22 cellular contexts compared by ENCODE assay signal in genomic region chr7:45044333-45044732, GRCh38. TPM values are rescaled to one million over a fixed set of nuclear protein-coding genes. Genes with fewer than 3 reads are reported as not detected.
DNase-seq lines count a peak whose midpoint lies in the region; ATAC-seq, FAIRE-seq and TF ChIP-seq lines count a peak whose summit lies in the region.
"Had no signal": no experiment of that assay in that cellular context is flagged by ENCODE, and none has a peak within 500 bp of the region (broad histone marks: within the 10 kb centered on the region; RNA-seq: fewer than 3 reads in every experiment).

No MANE protein-coding gene starts in this region.

- H4K20me1 ChIP-seq in smooth muscle cell (ENCODE audit: low read depth) = peaks cover 12% of the 10 kb centered on the region

- DNase-seq in activated CD8-positive, alpha-beta T cell treated with anti-CD3 and anti-CD28 coated beads for 36 hours = no peak
- no peak for DNase-seq in activated CD8-positive, alpha-beta T cell treated with anti-CD3 and anti-CD28 coated beads, Interleukin-2, amount 10 ng/mL, durations not matched to agents 7 days and 5 days
- no peak for DNase-seq in CD8-positive, alpha-beta T cell
- DNase-seq in smooth muscle cell (lab: John Stamatoyannopoulos, UW; ENCODE audit: unreplicated experiment) (no peak), RCC 7860 (ENCODE audit: low spot score) (no peak), HCEC 1CT (no peak)
- DNase-seq: 8988T, COR-L47, GF-D8, Karpas-422, MM.1S, NCI-H1105, NCI-H1694 treated with DMSO at 0.1 percent for 48 hours, NCI-H2107, NCI-H2227 treated with DMSO at 0.1 percent for 48 hours, NCI-H524 had no signal

- H3K4me1 Mint-ChIP-seq in activated CD8-positive, alpha-beta T cell treated with anti-CD3 and anti-CD28 coated beads for 36 hours (ENCODE audit: low read depth) = peaks cover 42% of the 10 kb centered on the region
- peaks cover 6% of the 10 kb centered on the region for H3K4me1 Mint-ChIP-seq in activated CD8-positive, alpha-beta T cell treated with anti-CD3 and anti-CD28 coated beads, Interleukin-2, amount 10 ng/mL, durations not matched to agents 7 days and 5 days (ENCODE audit: low read depth)
- peaks cover 49% of the 10 kb centered on the region for H3K4me1 Mint-ChIP-seq in CD8-positive, alpha-beta T cell (ENCODE audit: low read depth)
- peaks cover 29% of the 10 kb centered on the region for H3K4me1 Mint-ChIP-seq in dendritic cell treated with granulocyte-macrophage colony-stimulating factor and Interleukin-4, amounts not matched to agents 40 ng/mL and 50 ng/mL, for 4 days (ENCODE audit: low read depth)

- POLR2A ChIA-PET in activated CD8-positive, alpha-beta T cell treated with anti-CD3 and anti-CD28 coated beads for 36 hours (lab: Charles Lee) = no interaction called here
- POLR2A ChIA-PET in activated CD8-positive, alpha-beta T cell treated with anti-CD3 and anti-CD28 coated beads, Interleukin-2, amount 10 ng/mL, durations not matched to agents 7 days and 5 days (lab: Charles Lee) = no interaction called here
- POLR2A ChIA-PET in CD8-positive, alpha-beta T cell (lab: Charles Lee) = interaction anchor here (1.2 kb wide), 1 partner anchor 65 kb away, joined by 4 read pairs; no protein-coding TSS in a partner anchor

- peaks cover 49% of the 10 kb centered on the region for H3K36me3 Mint-ChIP-seq in activated CD8-positive, alpha-beta T cell treated with anti-CD3 and anti-CD28 coated beads for 36 hours (ENCODE audit: low read depth)
- peaks cover 72% of the 10 kb centered on the region for H3K36me3 Mint-ChIP-seq in activated CD8-positive, alpha-beta T cell treated with anti-CD3 and anti-CD28 coated beads, Interleukin-2, amount 10 ng/mL, durations not matched to agents 7 days and 5 days (ENCODE audit: low read depth)
- peaks cover 85% of the 10 kb centered on the region for H3K36me3 Mint-ChIP-seq in CD8-positive, alpha-beta T cell
- peaks cover 89% of the 10 kb centered on the region for H3K36me3 Mint-ChIP-seq in dendritic cell treated with granulocyte-macrophage colony-stimulating factor and Interleukin-4, amounts not matched to agents 40 ng/mL and 50 ng/mL, for 4 days (ENCODE audit: low read depth)

- H3K9ac ChIP-seq in smooth muscle cell (ENCODE audit: low read depth) = no peak overlapping the region

- no peaks in the 10 kb centered on the region for H3F3A ChIP-seq in smooth muscle cell (ENCODE audit: low read depth)

- H3K79me2 ChIP-seq in smooth muscle cell (ENCODE audit: low read depth) = peaks cover 5% of the 10 kb centered on the region

- no peak overlapping the region for H2AFZ ChIP-seq in smooth muscle cell (ENCODE audit: low read depth)

- no peak for ATAC-seq in activated CD8-positive, alpha-beta T cell treated with anti-CD3 and anti-CD28 coated beads for 36 hours
- no peak for ATAC-seq in activated CD8-positive, alpha-beta T cell treated with anti-CD3 and anti-CD28 coated beads, Interleukin-2, amount 10 ng/mL, durations not matched to agents 7 days and 5 days
- ATAC-seq in CD8-positive, alpha-beta T cell = no peak
- ATAC-seq: Right ventricle myocardium inferior had no signal

- peaks cover 31% of the 10 kb centered on the region for H3K36me3 ChIP-seq in CD8-positive, alpha-beta T cell (ENCODE audit: insufficient read depth, low read length)
- H3K36me3 ChIP-seq in neutrophil (peaks cover 100% of the 10 kb centered on the region), smooth muscle cell (ENCODE audit: low read depth) (peaks cover 3% of the 10 kb centered on the region)

- no peak overlapping the region for H3K4me2 ChIP-seq in smooth muscle cell

- WGBS in smooth muscle cell (ENCODE audit: low lambda C conversion rate) = 82% methylated on average over 6 of the region's 6 CpGs

- H3K4me3 Mint-ChIP-seq in activated CD8-positive, alpha-beta T cell treated with anti-CD3 and anti-CD28 coated beads for 36 hours = no peak overlapping the region
- no peak overlapping the region for H3K4me3 Mint-ChIP-seq in activated CD8-positive, alpha-beta T cell treated with anti-CD3 and anti-CD28 coated beads, Interleukin-2, amount 10 ng/mL, durations not matched to agents 7 days and 5 days
- no peak overlapping the region for H3K4me3 Mint-ChIP-seq in CD8-positive, alpha-beta T cell
- H3K4me3 Mint-ChIP-seq in dendritic cell treated with granulocyte-macrophage colony-stimulating factor and Interleukin-4, amounts not matched to agents 40 ng/mL and 50 ng/mL, for 4 days = no peak overlapping the region

- no peaks in the 10 kb centered on the region for H3K4me1 ChIP-seq in CD8-positive, alpha-beta T cell (ENCODE audit: insufficient read depth, low read length)
- H3K4me1 ChIP-seq in neutrophil (ENCODE audit: control insufficient read depth in 1 of 2, insufficient read depth in 1 of 2, low read depth in 1 of 2, low read length in 1 of 2) = no peaks in the 10 kb centered on the region
- no peaks in the 10 kb centered on the region for H3K4me1 ChIP-seq in smooth muscle cell (ENCODE audit: low read depth)

- no peak for FAIRE-seq in RCC 7860 (lab: Jason Lieb, UNC)
- FAIRE-seq: GM12891, GM18507, H1 had no signal

- no peak overlapping the region for H3K27ac ChIP-seq in CD8-positive, alpha-beta T cell (ENCODE audit: low read depth, low read length)
- H3K27ac ChIP-seq in neutrophil (peak overlapping the region; percentile 42), smooth muscle cell (ENCODE audit: low read depth) (no peak overlapping the region)

- H3K27me3 Mint-ChIP-seq in activated CD8-positive, alpha-beta T cell treated with anti-CD3 and anti-CD28 coated beads for 36 hours = no peaks in the 10 kb centered on the region
- H3K27me3 Mint-ChIP-seq in activated CD8-positive, alpha-beta T cell treated with anti-CD3 and anti-CD28 coated beads, Interleukin-2, amount 10 ng/mL, durations not matched to agents 7 days and 5 days (ENCODE audit: low read depth) = no peaks in the 10 kb centered on the region
- no peaks in the 10 kb centered on the region for H3K27me3 Mint-ChIP-seq in CD8-positive, alpha-beta T cell (ENCODE audit: low read depth)
- H3K27me3 Mint-ChIP-seq in dendritic cell treated with granulocyte-macrophage colony-stimulating factor and Interleukin-4, amounts not matched to agents 40 ng/mL and 50 ng/mL, for 4 days = no peaks in the 10 kb centered on the region

- H3K9me3 ChIP-seq in CD8-positive, alpha-beta T cell (ENCODE audit: low read length) = no peaks in the 10 kb centered on the region
- H3K9me3 ChIP-seq in neutrophil (no peaks in the 10 kb centered on the region), smooth muscle cell (replicated peaks; ENCODE audit: low read depth) (no peaks in the 10 kb centered on the region)

- CTCF ChIA-PET in activated CD8-positive, alpha-beta T cell treated with anti-CD3 and anti-CD28 coated beads for 36 hours (lab: Charles Lee) = interaction anchor here (1.5 kb wide), 1 partner anchor 62 kb away, joined by 3 read pairs; no protein-coding TSS in a partner anchor
- CTCF ChIA-PET in activated CD8-positive, alpha-beta T cell treated with anti-CD3 and anti-CD28 coated beads, Interleukin-2, amount 10 ng/mL, durations not matched to agents 7 days and 5 days (lab: Charles Lee) = no interaction called here
- CTCF ChIA-PET in CD8-positive, alpha-beta T cell (lab: Charles Lee) = interaction anchor here (1.8 kb wide), 1 partner anchor 71 kb away, joined by 7 read pairs; no protein-coding TSS in a partner anchor

- no peaks in the 10 kb centered on the region for H3K27me3 ChIP-seq in CD8-positive, alpha-beta T cell (ENCODE audit: insufficient read depth, low read length)
- H3K27me3 ChIP-seq in neutrophil (no peaks in the 10 kb centered on the region), smooth muscle cell (ENCODE audit: low read depth) (no peaks in the 10 kb centered on the region)

- no peak overlapping the region for H3K4me3 ChIP-seq in CD8-positive, alpha-beta T cell (ENCODE audit: low read depth, low read length)
- no peak overlapping the region for H3K4me3 ChIP-seq in neutrophil (ENCODE audit: low read depth in 1 of 2, low read length in 1 of 2)
- no peak overlapping the region for H3K4me3 ChIP-seq in smooth muscle cell

- no peaks in the 10 kb centered on the region for H3K9me3 Mint-ChIP-seq in activated CD8-positive, alpha-beta T cell treated with anti-CD3 and anti-CD28 coated beads for 36 hours
- no peaks in the 10 kb centered on the region for H3K9me3 Mint-ChIP-seq in activated CD8-positive, alpha-beta T cell treated with anti-CD3 and anti-CD28 coated beads, Interleukin-2, amount 10 ng/mL, durations not matched to agents 7 days and 5 days (ENCODE audit: insufficient read depth)
- no peaks in the 10 kb centered on the region for H3K9me3 Mint-ChIP-seq in CD8-positive, alpha-beta T cell
- H3K9me3 Mint-ChIP-seq in dendritic cell treated with granulocyte-macrophage colony-stimulating factor and Interleukin-4, amounts not matched to agents 40 ng/mL and 50 ng/mL, for 4 days = no peaks in the 10 kb centered on the region

- no peak for TF ChIP-seq CTCF in activated CD8-positive, alpha-beta T cell treated with anti-CD3 and anti-CD28 coated beads for 36 hours (IDR thresholded peaks at IDR 0.05)
- no peak for TF ChIP-seq CTCF in CD8-positive, alpha-beta T cell (IDR thresholded peaks at IDR 0.05)
- TF ChIP-seq CTCF in neutrophil (IDR thresholded peaks at IDR 0.05) (no peak), smooth muscle cell (IDR thresholded peaks at IDR 0.05; ENCODE audit: borderline replicate concordance, insufficient read depth, poor library complexity, severe bottlenecking) (no peak)

- peak overlapping the region; percentile 69 for H3K27ac Mint-ChIP-seq in activated CD8-positive, alpha-beta T cell treated with anti-CD3 and anti-CD28 coated beads for 36 hours
- no peak overlapping the region for H3K27ac Mint-ChIP-seq in activated CD8-positive, alpha-beta T cell treated with anti-CD3 and anti-CD28 coated beads, Interleukin-2, amount 10 ng/mL, durations not matched to agents 7 days and 5 days
- H3K27ac Mint-ChIP-seq in CD8-positive, alpha-beta T cell = peak overlapping the region; percentile 60
- H3K27ac Mint-ChIP-seq in dendritic cell treated with granulocyte-macrophage colony-stimulating factor and Interleukin-4, amounts not matched to agents 40 ng/mL and 50 ng/mL, for 4 days = peak overlapping the region; percentile 54

- intact Hi-C loops in activated CD8-positive, alpha-beta T cell treated with anti-CD3 and anti-CD28 coated beads for 36 hours (cut with micrococcal nuclease) = no loop called here
- intact Hi-C loops in CD8-positive, alpha-beta T cell (cut with DNase I, micrococcal nuclease) = no loop called here
- intact Hi-C loops in dendritic cell treated with granulocyte-macrophage colony-stimulating factor and Interleukin-4, amounts not matched to agents 40 ng/mL and 50 ng/mL, for 4 days (cut with micrococcal nuclease) = no loop called here

RNA-seq across cellular contexts. Expression of gene CCM2, which starts 44.3 kb away (rescaled TPM):
- total RNA-seq in activated CD8-positive, alpha-beta T cell treated with anti-CD3 and anti-CD28 coated beads for 36 hours = 10 to 100 TPM; 72.3 to 77.5 TPM
- 10 to 100 TPM; 99.6 to 99.9 TPM for total RNA-seq in activated CD8-positive, alpha-beta T cell treated with anti-CD3 and anti-CD28 coated beads, Interleukin-2, amount 10 ng/mL, durations not matched to agents 7 days and 5 days
- 10 to 100 TPM; 42.8 to 44.6 TPM for total RNA-seq in CD8-positive, alpha-beta T cell
- 32.6 and 32.9 TPM in 2 replicates for total RNA-seq in smooth muscle cell
- polyA plus RNA-seq in smooth muscle cell = 85.5 and 86.9 TPM in 2 replicates

RNA-seq across cellular contexts. Expression of gene NACAD, which starts 44.4 kb away (rescaled TPM):
- total RNA-seq in activated CD8-positive, alpha-beta T cell treated with anti-CD3 and anti-CD28 coated beads for 36 hours = under 1 TPM; 0.31 to 0.50 TPM
- total RNA-seq in activated CD8-positive, alpha-beta T cell treated with anti-CD3 and anti-CD28 coated beads, Interleukin-2, amount 10 ng/mL, durations not matched to agents 7 days and 5 days = under 1 TPM; 0.05 to 0.16 TPM
- 1 to 10 TPM in 1 of 2 experiments, under 1 TPM in 1; 0.68 to 1.7 TPM for total RNA-seq in CD8-positive, alpha-beta T cell
- 2.6 and 5.3 TPM in 2 replicates for total RNA-seq in smooth muscle cell
- 11.6 and 12.5 TPM in 2 replicates for polyA plus RNA-seq in smooth muscle cell
